13 cellular contexts compared by ENCODE assay signal in the genomic region with DNA sequence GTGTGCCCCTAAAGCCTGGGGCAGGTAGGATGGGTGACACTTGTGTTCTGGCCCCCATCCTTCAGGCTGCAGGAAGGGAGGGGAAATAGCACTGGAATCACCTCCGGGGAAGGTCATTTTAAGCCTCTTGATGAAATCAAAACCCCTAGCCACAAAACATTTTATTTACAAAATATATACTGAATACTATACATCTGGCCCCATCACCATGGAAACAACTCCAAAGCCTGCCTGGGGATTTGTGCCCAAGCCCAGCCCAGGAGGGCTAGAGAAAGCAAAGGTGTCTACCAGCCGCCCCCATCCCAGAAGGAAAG. TPM values are rescaled to one million over a fixed set of nuclear protein-coding genes. Genes with fewer than 3 reads are reported as not detected.
DNase-seq lines count a peak whose midpoint lies in the region; ATAC-seq, FAIRE-seq and TF ChIP-seq lines count a peak whose summit lies in the region.
"Had no signal": no experiment of that assay in that cellular context is flagged by ENCODE, and none has a peak within 500 bp of the region (broad histone marks: within the 10 kb centered on the region; RNA-seq: fewer than 3 reads in every experiment).

No MANE protein-coding gene starts in this region.

- no peaks in the 10 kb centered on the region for H3K9me2 ChIP-seq in HCT116 (ENCODE audit: insufficient read depth)

- H3K27me3 Mint-ChIP-seq in activated CD4-positive, alpha-beta memory T cell treated with anti-CD3 and anti-CD28 coated beads for 36 hours = no peaks in the 10 kb centered on the region

- H3K4me3 ChIP-seq in ACC112 (ENCODE audit: low read depth, low read length) = no peak overlapping the region
- H3K4me3 ChIP-seq in HCT116 (replicated peaks in 1 of 2; ENCODE audit: low read depth in 1 of 2, low read length in 2 of 2) = no peak overlapping the region
- no peak overlapping the region for H3K4me3 ChIP-seq in HepG2 (replicated peaks in 1 of 3; ENCODE audit: insufficient read depth in 1 of 3, low read depth in 2 of 3, low read length in 3 of 3)
- no peak overlapping the region for H3K4me3 ChIP-seq in lower lobe of right lung

- H3K4me1 ChIP-seq in ACC112 (ENCODE audit: control insufficient read depth, insufficient read depth, low read length, unreplicated experiment) (peaks cover 59% of the 10 kb centered on the region), HCT116 (ENCODE audit: control insufficient read depth in 1 of 2, insufficient read depth in 2 of 2, low read length in 2 of 2) (peaks cover 53 to 87% of the 10 kb centered on the region in 2 experiments), HepG2 (ENCODE audit: insufficient read depth, low read length) (peaks cover 57% of the 10 kb centered on the region), lower lobe of right lung (peaks cover 38% of the 10 kb centered on the region)

- TF ChIP-seq EP300 in HepG2 (IDR thresholded peaks at IDR 0.05; ENCODE audit: low read depth in 2 of 2, low read length in 2 of 2) = no peak
- TF ChIP-seq EP300 in HepG2 (CRISPR knock-in tag; IDR thresholded peaks at IDR 0.05; ENCODE audit: borderline replicate concordance) = no peak

- peak overlapping the region; percentile 64 for H3K27ac Mint-ChIP-seq in activated CD4-positive, alpha-beta memory T cell treated with anti-CD3 and anti-CD28 coated beads for 36 hours

- 86% methylated on average over 2 of the region's 2 CpGs for WGBS in HepG2 (ENCODE audit: low lambda C conversion rate)

- H3K79me2 ChIP-seq in ACC112 (ENCODE audit: control insufficient read depth, insufficient read depth, low read length, unreplicated experiment) (peaks cover 19% of the 10 kb centered on the region), HCT116 (ENCODE audit: insufficient read depth, low read length) (peaks cover 32% of the 10 kb centered on the region), HepG2 (ENCODE audit: insufficient read depth, low read length) (no peaks in the 10 kb centered on the region)

- intact Hi-C loops in HCT116 (cut with micrococcal nuclease) (loop anchor here (2.0 kb wide), 1 partner anchor 49 kb away; no protein-coding TSS in a partner anchor), HepG2 (cut with micrococcal nuclease; ENCODE audit: unreplicated experiment) (loop anchor here (5.0 kb wide), 1 partner anchor 361 kb away; no protein-coding TSS in a partner anchor), lower lobe of right lung (cut with DNase I) (no loop called here)
- intact Hi-C loops in activated CD4-positive, alpha-beta memory T cell treated with anti-CD3 and anti-CD28 coated beads for 36 hours (cut with micrococcal nuclease) = loop anchor here (5.0 kb wide), 1 partner anchor 64 kb away; no protein-coding TSS in a partner anchor

- FAIRE-seq in HepG2 (lab: Jason Lieb, UNC) = no peak
- FAIRE-seq: colon, G401.6 had no signal

- peak overlapping the region; percentile 36 for H3K27ac ChIP-seq in ACC112 (ENCODE audit: low read depth, low read length)
- peak overlapping the region; percentile 95 for H3K27ac ChIP-seq in HCT116 (ENCODE audit: low read depth, low read length)
- no peak overlapping the region for H3K27ac ChIP-seq in HepG2 (ENCODE audit: extremely low read length, insufficient read depth, low read length)
- H3K27ac ChIP-seq in lower lobe of right lung = no peak overlapping the region
- H3K27ac ChIP-seq: HL-60 had no signal

- CTCF ChIA-PET in HCT116 (lab: Charles Lee) = interaction anchor here (2.6 to 4.9 kb wide), 2 partner anchors 50 to 169 kb away, joined by 14 to 69 read pairs; no protein-coding TSS in a partner anchor
- CTCF ChIA-PET in activated CD4-positive, alpha-beta memory T cell treated with anti-CD3 and anti-CD28 coated beads for 36 hours (lab: Charles Lee) = interaction anchor here (1.5 to 1.9 kb wide), 2 partner anchors 145 to 169 kb away, joined by 5 to 7 read pairs; no protein-coding TSS in a partner anchor
- CTCF ChIA-PET in HepG2 (lab: Yijun Ruan, JAX; ENCODE audit: low intra/inter-chr PET ratio, low total read pairs) = no interaction called here

- peak overlapping the region; percentile 93 for H3K9ac ChIP-seq in HCT116 (ENCODE audit: low read length)
- no peak overlapping the region for H3K9ac ChIP-seq in HepG2 (ENCODE audit: insufficient read depth, low read depth, low read length)

- no TSS peak for BruUV-seq in HCT116 (replicated peaks; lab: Mats Ljungman, UMichigan)
- BruUV-seq in HepG2 (replicated peaks; lab: Mats Ljungman, UMichigan) = no TSS peak

- H2AFZ ChIP-seq in ACC112 (ENCODE audit: low read length, unreplicated experiment) (no peak overlapping the region), HCT116 (ENCODE audit: low read depth, low read length, poor library complexity, severe bottlenecking) (no peak overlapping the region), HepG2 (ENCODE audit: low read length) (no peak overlapping the region)

- H3K9me3 ChIP-seq in HCT116 (ENCODE audit: control insufficient read depth in 1 of 2, insufficient read depth in 1 of 2, low read depth in 1 of 2, low read length in 2 of 2) (no peaks in the 10 kb centered on the region), HepG2 (ENCODE audit: low read length) (no peaks in the 10 kb centered on the region), lower lobe of right lung (no peaks in the 10 kb centered on the region)

- H3K9me3 Mint-ChIP-seq in activated CD4-positive, alpha-beta memory T cell treated with anti-CD3 and anti-CD28 coated beads for 36 hours = no peaks in the 10 kb centered on the region

- TF ChIP-seq CTCF in HCT116 (IDR thresholded peaks at IDR 0.05 in 2 of 3, conservative IDR thresholded peaks at IDR 0.05 in 1 of 3; ENCODE audit: borderline replicate concordance in 1 of 3, insufficient read depth in 1 of 3, low read depth in 2 of 3, low read length in 2 of 3) (no peak), HepG2 (CRISPR knock-in tag; IDR thresholded peaks at IDR 0.05) (no peak), lower lobe of right lung (IDR thresholded peaks at IDR 0.05) (no peak)

- POLR2A ChIA-PET in HCT116 (lab: Charles Lee) (interaction anchor here (0.9 to 4.9 kb wide), 7 partner anchors 10 to 169 kb away, joined by 3 to 38 read pairs (median 14); a partner anchor contains a TSS), HepG2 (lab: Yijun Ruan, JAX) (interaction anchor here (5.9 kb wide), 1 partner anchor 171 kb away, joined by 100 read pairs; no protein-coding TSS in a partner anchor)
- POLR2A ChIA-PET in activated CD4-positive, alpha-beta memory T cell treated with anti-CD3 and anti-CD28 coated beads for 36 hours (lab: Charles Lee) = interaction anchor here (1.5 kb wide), 1 partner anchor 41 kb away, joined by 3 read pairs; no protein-coding TSS in a partner anchor

- no peak for DNase-seq in HCT116 (ENCODE audit: low read depth, low spot score)
- DNase-seq in activated CD4-positive, alpha-beta memory T cell treated with anti-CD3 and anti-CD28 coated beads for 36 hours = no peak
- DNase-seq in HepG2 (ENCODE audit: low spot score) = no peak
- DNase-seq in SW 1271 (lab: John Stamatoyannopoulos, UW) = no peak
- no peak for DNase-seq in lower lobe of right lung
- DNase-seq in NCI-H1417 (lab: John Stamatoyannopoulos, UW) = no peak
- no peak for DNase-seq in cerebellar cortex (ENCODE audit: low spot score)
- DNase-seq: NCI-H1048 had no signal

- H3K4me2 ChIP-seq in HCT116 (ENCODE audit: low read length) (peak overlapping the region; percentile 87), HepG2 (ENCODE audit: low read depth, low read length) (no peak overlapping the region)

- H4K20me1 ChIP-seq in HCT116 (ENCODE audit: insufficient read depth) (peaks cover 13% of the 10 kb centered on the region; the same call in 1 of the 2 replicates), HepG2 (ENCODE audit: insufficient read depth, low read length) (0 out of 2 replicates have a peak, but pooled peaks cover 4% of the 10 kb centered on the region)

- peaks cover 77% of the 10 kb centered on the region for H3K4me1 Mint-ChIP-seq in activated CD4-positive, alpha-beta memory T cell treated with anti-CD3 and anti-CD28 coated beads for 36 hours (ENCODE audit: low read depth)

- TF ChIP-seq POLR2A in HCT116 (IDR thresholded peaks at IDR 0.05; ENCODE audit: borderline replicate concordance, extremely low read depth, insufficient read depth, insufficient read length) (no peak), HepG2 (IDR thresholded peaks at IDR 0.05; ENCODE audit: insufficient read depth in 1 of 2, low read depth in 2 of 2, low read length in 2 of 2) (no peak)

- ATAC-seq in HCT116 (no peak), HepG2 (no peak), lower lobe of right lung (no peak)
- ATAC-seq: activated CD4-positive, CD25-positive, alpha-beta regulatory T cell treated with anti-CD3 and anti-CD28 coated beads, Interleukin-2, amount 50 U/mL, for 24 hours had no signal

- peaks cover 10% of the 10 kb centered on the region; the same call in 1 of the 2 replicates for H3K36me3 ChIP-seq in ACC112 (ENCODE audit: insufficient read depth, low read length)
- H3K36me3 ChIP-seq in HCT116 (ENCODE audit: control insufficient read depth in 1 of 2, insufficient read depth in 2 of 2, low read length in 2 of 2) = peaks cover 8 to 23% of the 10 kb centered on the region in 2 experiments; a peak in 2 of 4 replicates
- peaks cover 17 to 34% of the 10 kb centered on the region in 2 experiments; a peak in 4 of 5 replicates for H3K36me3 ChIP-seq in HepG2 (replicated peaks in 1 of 2; ENCODE audit: control insufficient read depth in 1 of 2, insufficient read depth in 2 of 2, low read length in 2 of 2)
- H3K36me3 ChIP-seq in lower lobe of right lung = peaks cover 20% of the 10 kb centered on the region

- RAD21 ChIA-PET in HCT116 (lab: Charles Lee; ENCODE audit: low non-redundant PET in 1 of 2, low total read pairs in 2 of 2, uncharacterized antibody in 2 of 2, unreplicated experiment in 2 of 2) = interaction anchor here in 1 of 2 experiments (1.1 kb wide), 1 partner anchor 51 kb away, joined by 3 read pairs; no protein-coding TSS in a partner anchor

- H3K27me3 ChIP-seq in ACC112 (ENCODE audit: insufficient read depth, low read length) = no peaks in the 10 kb centered on the region
- H3K27me3 ChIP-seq in HCT116 (ENCODE audit: insufficient read depth, low read length) = no peaks in the 10 kb centered on the region
- no peaks in the 10 kb centered on the region for H3K27me3 ChIP-seq in HepG2 (ENCODE audit: control insufficient read depth in 1 of 2, insufficient read depth in 2 of 2, low read length in 2 of 2)
- H3K27me3 ChIP-seq in lower lobe of right lung (ENCODE audit: low read depth) = no peaks in the 10 kb centered on the region

- H3K4me3 Mint-ChIP-seq in activated CD4-positive, alpha-beta memory T cell treated with anti-CD3 and anti-CD28 coated beads for 36 hours = no peak overlapping the region

- TF ChIP-seq RAD21 in HCT116 (IDR thresholded peaks at IDR 0.05; ENCODE audit: low read depth) (no peak), HepG2 (CRISPR knock-in tag; IDR thresholded peaks at IDR 0.05) (no peak)

- in situ Hi-C loops in HepG2 (cut with HindIII; ENCODE audit: extremely low pct_ligation_motif_present, low pct_unique_long_range_greater_than_20kb) = loop anchor here (5.0 to 25.0 kb wide), 2 partner anchors 171 to 366 kb away; no protein-coding TSS in a partner anchor

- peaks cover 43% of the 10 kb centered on the region for H3K36me3 Mint-ChIP-seq in activated CD4-positive, alpha-beta memory T cell treated with anti-CD3 and anti-CD28 coated beads for 36 hours

RNA-seq across cellular contexts. Expression of a gene that starts 2.6 kb away (rescaled TPM):
- total RNA-seq in HCT116 (2021; ENCODE audit: unreplicated experiment) (25.1 TPM), HepG2 (2016; rRNA removed; fragmentation: Illumina TruSeq; extraction: Trizol) (11.2 and 15.3 TPM in 2 replicates), lower lobe of right lung (29.8 TPM)
- 31.5 and 35.5 TPM in 2 replicates for polyA plus RNA-seq in HCT116 (2012)
- 10 to 100 TPM; 22.4 to 25.2 TPM for total RNA-seq in activated CD4-positive, alpha-beta memory T cell treated with anti-CD3 and anti-CD28 coated beads for 36 hours
- 78.6 and 81.3 TPM in 2 replicates for total RNA-seq in HepG2 (2016; cell fraction: cytosol; rRNA removed; fragmentation: Illumina TruSeq; extraction: Trizol; ENCODE audit: low read depth)
- 9.2 and 15.5 TPM in 2 replicates for total RNA-seq in HepG2 (2016; cell fraction: insoluble cytoplasmic fraction; rRNA removed; fragmentation: Illumina TruSeq; extraction: Trizol)
- 58.3 and 62.1 TPM in 2 replicates for total RNA-seq in HepG2 (2016; cell fraction: membrane; rRNA removed; fragmentation: Illumina TruSeq; extraction: Trizol)
- 7.2 and 10.1 TPM in 2 replicates for total RNA-seq in HepG2 (2016; cell fraction: nucleus; rRNA removed; fragmentation: Illumina TruSeq; extraction: Trizol)
- polyA plus RNA-seq in HepG2 (2011; rRNA removed) = 8.8 and 11.9 TPM in 2 replicates
- 9.0 and 13.2 TPM in 2 replicates for polyA plus RNA-seq in HepG2 (2011; cell fraction: cytosol; rRNA removed)
- 14.4 and 18.0 TPM in 2 replicates for polyA plus RNA-seq in HepG2 (2011; cell fraction: nucleus; rRNA removed)
- polyA plus RNA-seq in HepG2 (2012) = 3.4 and 5.5 TPM in 2 replicates
- 91.0 and 94.0 TPM in 2 replicates for polyA plus RNA-seq in HepG2 (2016; cell fraction: cytosol; fragmentation: Illumina TruSeq; extraction: Trizol; ENCODE audit: low read depth)
- 9.6 and 11.4 TPM in 2 replicates for polyA plus RNA-seq in HepG2 (2016; cell fraction: insoluble cytoplasmic fraction; fragmentation: Illumina TruSeq; extraction: Trizol; ENCODE audit: low read depth)
- polyA plus RNA-seq in HepG2 (2016; cell fraction: membrane; fragmentation: Illumina TruSeq; extraction: Trizol; ENCODE audit: low read depth) = 61.6 and 63.3 TPM in 2 replicates
- 13.3 and 16.8 TPM in 2 replicates for polyA plus RNA-seq in HepG2 (2016; cell fraction: nucleus; fragmentation: Illumina TruSeq; extraction: Trizol; ENCODE audit: insufficient read depth, low read depth)
- 13.5 and 15.5 TPM in 2 replicates for polyA minus RNA-seq in HepG2 (2011; rRNA and poly(A)+ RNA removed; ENCODE audit: low replicate concordance)
- 3.9 and 4.0 TPM in 2 replicates for polyA minus RNA-seq in HepG2 (2011; cell fraction: cytosol; rRNA and poly(A)+ RNA removed)
- 5.6 and 6.4 TPM in 2 replicates for polyA minus RNA-seq in HepG2 (2011; cell fraction: nucleus; rRNA and poly(A)+ RNA removed)

RNA-seq across cellular contexts. Expression of a gene that starts 9.5 kb away (rescaled TPM):
- total RNA-seq in HCT116 (2021; ENCODE audit: unreplicated experiment) = 2,459 TPM
- 2,754 and 2,816 TPM in 2 replicates for polyA plus RNA-seq in HCT116 (2012)
- total RNA-seq in activated CD4-positive, alpha-beta memory T cell treated with anti-CD3 and anti-CD28 coated beads for 36 hours = 100 to 1,000 TPM; 422 to 429 TPM
- 145 and 150 TPM in 2 replicates for total RNA-seq in HepG2 (2016; rRNA removed; fragmentation: Illumina TruSeq; extraction: Trizol)
- 82.4 and 94.2 TPM in 2 replicates for total RNA-seq in HepG2 (2016; cell fraction: cytosol; rRNA removed; fragmentation: Illumina TruSeq; extraction: Trizol; ENCODE audit: low read depth)
- total RNA-seq in HepG2 (2016; cell fraction: insoluble cytoplasmic fraction; rRNA removed; fragmentation: Illumina TruSeq; extraction: Trizol) = 136 and 144 TPM in 2 replicates
- 218 and 242 TPM in 2 replicates for total RNA-seq in HepG2 (2016; cell fraction: membrane; rRNA removed; fragmentation: Illumina TruSeq; extraction: Trizol)
- total RNA-seq in HepG2 (2016; cell fraction: nucleus; rRNA removed; fragmentation: Illumina TruSeq; extraction: Trizol) = 54.7 and 67.6 TPM in 2 replicates
- polyA plus RNA-seq in HepG2 (2011; rRNA removed) = 110 and 117 TPM in 2 replicates
- 75.3 and 119 TPM in 2 replicates for polyA plus RNA-seq in HepG2 (2011; cell fraction: cytosol; rRNA removed)
- polyA plus RNA-seq in HepG2 (2011; cell fraction: nucleus; rRNA removed) = 94.8 and 98.5 TPM in 2 replicates
- 124 and 156 TPM in 2 replicates for polyA plus RNA-seq in HepG2 (2012)
- polyA plus RNA-seq in HepG2 (2016; cell fraction: cytosol; fragmentation: Illumina TruSeq; extraction: Trizol; ENCODE audit: low read depth) = 263 TPM in 2 replicates
- 365 and 450 TPM in 2 replicates for polyA plus RNA-seq in HepG2 (2016; cell fraction: insoluble cytoplasmic fraction; fragmentation: Illumina TruSeq; extraction: Trizol; ENCODE audit: low read depth)
- 531 and 581 TPM in 2 replicates for polyA plus RNA-seq in HepG2 (2016; cell fraction: membrane; fragmentation: Illumina TruSeq; extraction: Trizol; ENCODE audit: low read depth)
- polyA plus RNA-seq in HepG2 (2016; cell fraction: nucleus; fragmentation: Illumina TruSeq; extraction: Trizol; ENCODE audit: insufficient read depth, low read depth) = 216 and 222 TPM in 2 replicates
- 74.1 and 108 TPM in 2 replicates for polyA minus RNA-seq in HepG2 (2011; rRNA and poly(A)+ RNA removed; ENCODE audit: low replicate concordance)
- 75.7 and 94.8 TPM in 2 replicates for polyA minus RNA-seq in HepG2 (2011; cell fraction: cytosol; rRNA and poly(A)+ RNA removed)
- 17.0 and 21.0 TPM in 2 replicates for polyA minus RNA-seq in HepG2 (2011; cell fraction: nucleus; rRNA and poly(A)+ RNA removed)
- 63.5 TPM for total RNA-seq in lower lobe of right lung

Comparison
In these comparisons a context has a peak if more than half of its experiments do, and no peak if none do; other contexts are left out.
1. H3K27ac ChIP-seq: peak in ACC112 (single experiment) and HCT116 (single experiment); none in HepG2 (single experiment) and lower lobe of right lung (single experiment).